Comparison of ENCODE assay signal across 23 cellular contexts in the genomic region with DNA sequence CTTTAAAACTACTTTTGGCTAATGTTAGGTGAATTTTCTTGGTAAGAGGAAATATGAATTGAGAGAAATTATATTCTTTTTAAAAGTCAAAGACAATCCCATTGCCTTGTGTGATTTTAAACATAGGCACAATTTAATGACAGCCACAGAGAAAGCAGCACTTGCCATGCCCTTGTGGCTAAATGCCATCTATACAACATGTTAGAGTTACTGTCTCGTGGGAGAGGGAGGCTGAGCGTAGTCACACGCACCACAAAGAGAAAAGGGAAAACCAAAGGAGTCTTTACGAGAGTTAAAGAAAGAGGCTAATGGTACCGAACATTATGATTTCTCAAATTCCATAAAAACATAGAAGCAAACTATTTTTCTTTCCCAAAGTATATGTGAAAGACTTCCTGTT.
"Had no signal": no experiment of that assay in that cellular context is flagged by ENCODE, and none has a peak within 500 bp of the region (broad histone marks: within the 10 kb centered on the region; RNA-seq: fewer than 3 reads in every experiment).

No MANE protein-coding gene starts in this region.

- H3K9me3 ChIP-seq: breast epithelium, esophagus squamous epithelium, heart left ventricle, sigmoid colon, thoracic aorta, upper lobe of right lung had no signal

- H3K27ac Mint-ChIP-seq: activated naive CD4-positive, alpha-beta T cell treated with anti-CD3 and anti-CD28 coated beads for 36 hours; activated naive CD8-positive, alpha-beta T cell treated with anti-CD3 and anti-CD28 coated beads, Interleukin-2, amount 10 ng/mL, durations not matched to agents 7 days and 5 days; activated T-cell treated with anti-CD3 and anti-CD28 coated beads, Interleukin-2, amount 50 U/mL, for 72 hours; endodermal cell; memory B cell; nephron progenitor cell; stimulated activated naive B cell treated with anti-CD40 and anti-IgM and Interleukin-4, amounts not matched to agents 10 μg/mL and 1 μg/mL and 100 μg/mL, for 72 hours had no signal

- FAIRE-seq: keratinocyte had no signal

- H3K4me1 ChIP-seq: breast epithelium, esophagus squamous epithelium, upper lobe of right lung had no signal

- H3K4me3 Mint-ChIP-seq: activated naive CD4-positive, alpha-beta T cell treated with anti-CD3 and anti-CD28 coated beads for 36 hours; activated naive CD8-positive, alpha-beta T cell treated with anti-CD3 and anti-CD28 coated beads, Interleukin-2, amount 10 ng/mL, durations not matched to agents 7 days and 5 days; activated T-cell treated with anti-CD3 and anti-CD28 coated beads, Interleukin-2, amount 50 U/mL, for 72 hours; central memory CD8-positive, alpha-beta T cell; endodermal cell; memory B cell; nephron progenitor cell; stimulated activated naive B cell treated with anti-CD40 and anti-IgM and Interleukin-4, amounts not matched to agents 10 μg/mL and 1 μg/mL and 100 μg/mL, for 72 hours had no signal

- H3K27me3 ChIP-seq: breast epithelium, esophagus squamous epithelium, heart left ventricle, sigmoid colon, upper lobe of right lung had no signal

- H3K36me3 ChIP-seq: breast epithelium, esophagus squamous epithelium, heart left ventricle, sigmoid colon, thoracic aorta, upper lobe of right lung had no signal

- H3K27me3 Mint-ChIP-seq: activated naive CD8-positive, alpha-beta T cell treated with anti-CD3 and anti-CD28 coated beads, Interleukin-2, amount 10 ng/mL, durations not matched to agents 7 days and 5 days; central memory CD8-positive, alpha-beta T cell; memory B cell had no signal

- H3K36me3 Mint-ChIP-seq: memory B cell; stimulated activated naive B cell treated with anti-CD40 and anti-IgM and Interleukin-4, amounts not matched to agents 10 μg/mL and 1 μg/mL and 100 μg/mL, for 72 hours had no signal

- DNase-seq: activated CD4-positive, alpha-beta T cell treated with anti-CD3 and anti-CD28 coated beads, Interleukin-2, amount 50 U/mL, for 4 hours; activated effector memory CD4-positive, alpha-beta T cell treated with Interleukin-2 at 50 U/mL for 16 hours; activated naive CD4-positive, alpha-beta T cell treated with anti-CD3 and anti-CD28 coated beads for 36 hours; activated naive CD8-positive, alpha-beta T cell treated with anti-CD3 and anti-CD28 coated beads, Interleukin-2, amount 10 ng/mL, durations not matched to agents 7 days and 5 days; activated T-cell treated with anti-CD3 and anti-CD28 coated beads, Interleukin-2, amount 50 U/mL, for 72 hours; amniotic stem cell; endodermal cell; esophagus squamous epithelium; heart left ventricle; left colon; nephron progenitor cell; nucleus accumbens; sigmoid colon; stimulated activated CD4-positive, alpha-beta T cell treated with anti-CD3 and anti-CD28 coated beads, Interleukin-2, amount 100 ng/mL, for 48 hours; stimulated activated CD8-positive, alpha-beta memory T cell treated with anti-CD3 and anti-CD28 coated beads, Interleukin-4, amount 100 ng/mL, for 48 hours; stimulated activated naive B cell treated with anti-CD40 and anti-IgM and Interleukin-4, amounts not matched to agents 10 μg/mL and 1 μg/mL and 100 μg/mL, for 72 hours; upper lobe of right lung had no signal

- H3K9me3 Mint-ChIP-seq: activated naive CD4-positive, alpha-beta T cell treated with anti-CD3 and anti-CD28 coated beads for 36 hours; activated naive CD8-positive, alpha-beta T cell treated with anti-CD3 and anti-CD28 coated beads, Interleukin-2, amount 10 ng/mL, durations not matched to agents 7 days and 5 days; activated T-cell treated with anti-CD3 and anti-CD28 coated beads, Interleukin-2, amount 50 U/mL, for 72 hours; central memory CD8-positive, alpha-beta T cell; endodermal cell; memory B cell; nephron progenitor cell; stimulated activated naive B cell treated with anti-CD40 and anti-IgM and Interleukin-4, amounts not matched to agents 10 μg/mL and 1 μg/mL and 100 μg/mL, for 72 hours had no signal

- H3K27ac ChIP-seq: breast epithelium, coronary artery, esophagus squamous epithelium, heart left ventricle, sigmoid colon, thoracic aorta, upper lobe of right lung had no signal

- H3K4me3 ChIP-seq: breast epithelium, coronary artery, esophagus squamous epithelium, heart left ventricle, sigmoid colon, thoracic aorta, upper lobe of right lung had no signal
